In genomic region chr9:6757132-6757987, GRCh38 we compare ENCODE assay signal across 8 cellular contexts. TPM values are rescaled to one million over a fixed set of nuclear protein-coding genes. Genes with fewer than 3 reads are reported as not detected.
DNase-seq lines count a peak whose midpoint lies in the region; ATAC-seq, FAIRE-seq and TF ChIP-seq lines count a peak whose summit lies in the region.

KDM4C (plus strand) TSS chr9:6757973; CDS start chr9:6792989, 35,016 bp downstream.

- peak within 1 kb of the TSS; percentile 100 for H3K4me3 ChIP-seq in neural cell (ENCODE audit: low read length)

- peak; percentile 90 for ATAC-seq in stimulated activated naive CD8-positive, alpha-beta T cell treated with anti-CD3 and anti-CD28 coated beads, Interleukin-15, amount 100 ng/mL, for 72 hours

- no peaks in the 10 kb centered on the region for H3K9me2 ChIP-seq in neural cell (ENCODE audit: insufficient read depth, low read length)

- peak; percentile 61 for TF ChIP-seq EP300 in neural cell (conservative IDR thresholded peaks at IDR 0.05; ENCODE audit: poor library complexity, severe bottlenecking)

- peaks cover 37% of the 10 kb centered on the region for H3K4me1 Mint-ChIP-seq in stimulated activated naive CD8-positive, alpha-beta T cell treated with anti-CD3 and anti-CD28 coated beads, Interleukin-15, amount 100 ng/mL, for 72 hours

- no peaks in the 10 kb centered on the region for H3K27me3 Mint-ChIP-seq in stimulated activated naive CD8-positive, alpha-beta T cell treated with anti-CD3 and anti-CD28 coated beads, Interleukin-15, amount 100 ng/mL, for 72 hours

- H3K4me2 ChIP-seq in neural cell (ENCODE audit: low read length): peak within 1 kb of the TSS; percentile 80

- no peak for TF ChIP-seq CTCF in neural cell (IDR thresholded peaks at IDR 0.05; ENCODE audit: poor library complexity, severe bottlenecking)

- H3K27me3 ChIP-seq in neural cell (ENCODE audit: insufficient read depth, low read depth, low read length): no peaks in the 10 kb centered on the region

- peak; percentile 99 for DNase-seq in ELF-1 (ENCODE audit: low read depth, low spot score)
- DNase-seq in H54 (ENCODE audit: insufficient read length, low spot score): peak; percentile 72
- DNase-seq in LoVo (ENCODE audit: low spot score): peak; percentile 94
- DNase-seq in activated gamma-delta T cell treated with Interleukin-2 at 50 U/mL for 16 hours: peak; percentile 91
- peak; percentile 89 for DNase-seq in fibroblast of the conjunctiva (ENCODE audit: low read depth)
- peak; percentile 90 to 93 for DNase-seq in stimulated activated naive CD8-positive, alpha-beta T cell treated with anti-CD3 and anti-CD28 coated beads, Interleukin-15, amount 100 ng/mL, for 72 hours

- H3K4me3 Mint-ChIP-seq in stimulated activated naive CD8-positive, alpha-beta T cell treated with anti-CD3 and anti-CD28 coated beads, Interleukin-15, amount 100 ng/mL, for 72 hours: peak within 1 kb of the TSS; percentile 91 to 97

- H3K79me2 ChIP-seq in neural cell (replicated peaks; ENCODE audit: insufficient read depth, low read length): no peaks in the 10 kb centered on the region

- no peaks in the 10 kb centered on the region for H4K20me1 ChIP-seq in neural cell (ENCODE audit: insufficient read depth)

- TF ChIP-seq POLR2A in H54 (IDR thresholded peaks at IDR 0.05; ENCODE audit: low read depth, low read length) (peak; percentile 58), Raji (IDR thresholded peaks at IDR 0.05; ENCODE audit: insufficient read depth, low read depth, low read length) (peak; percentile 91)

- TF ChIP-seq RAD21 in neural cell (conservative IDR thresholded peaks at IDR 0.05): peak; percentile 30

- no peaks in the 10 kb centered on the region for H3K36me3 ChIP-seq in neural cell (ENCODE audit: insufficient read depth, low read length)

- peak within 1 kb of the TSS; percentile 70 for H3K27ac ChIP-seq in neural cell (ENCODE audit: low read length)

- H3K9me3 Mint-ChIP-seq in stimulated activated naive CD8-positive, alpha-beta T cell treated with anti-CD3 and anti-CD28 coated beads, Interleukin-15, amount 100 ng/mL, for 72 hours: no peaks in the 10 kb centered on the region

- H3K9ac ChIP-seq in neural cell (ENCODE audit: low read length): peak within 1 kb of the TSS; percentile 77

- no peak for FAIRE-seq in H54 (lab: Jason Lieb, UNC)

- no peaks in the 10 kb centered on the region for H3F3A ChIP-seq in neural cell (ENCODE audit: insufficient read depth, low read length, poor library complexity, severe bottlenecking)

- H3K9me3 ChIP-seq in neural cell (ENCODE audit: low read length): no peaks in the 10 kb centered on the region

- H3K27ac Mint-ChIP-seq in stimulated activated naive CD8-positive, alpha-beta T cell treated with anti-CD3 and anti-CD28 coated beads, Interleukin-15, amount 100 ng/mL, for 72 hours: peak within 1 kb of the TSS; percentile 100

- peak within 1 kb of the TSS; percentile 99 for H2AFZ ChIP-seq in neural cell (ENCODE audit: low read depth, low read length)

TF ChIP-seq in neural cell, 6 proteins besides CTCF, POLR2A, EP300 and RAD21:
- peak; percentile 74 for TF ChIP-seq POLR2AphosphoS5 (IDR thresholded peaks at IDR 0.05)
- no peak for TF ChIP-seq SMC3 (conservative IDR thresholded peaks at IDR 0.05; ENCODE audit: poor library complexity)
- TF ChIP-seq MXI1 (conservative IDR thresholded peaks at IDR 0.05; ENCODE audit: poor library complexity, severe bottlenecking): peak; percentile 96
- TF ChIP-seq, protein P1, sequence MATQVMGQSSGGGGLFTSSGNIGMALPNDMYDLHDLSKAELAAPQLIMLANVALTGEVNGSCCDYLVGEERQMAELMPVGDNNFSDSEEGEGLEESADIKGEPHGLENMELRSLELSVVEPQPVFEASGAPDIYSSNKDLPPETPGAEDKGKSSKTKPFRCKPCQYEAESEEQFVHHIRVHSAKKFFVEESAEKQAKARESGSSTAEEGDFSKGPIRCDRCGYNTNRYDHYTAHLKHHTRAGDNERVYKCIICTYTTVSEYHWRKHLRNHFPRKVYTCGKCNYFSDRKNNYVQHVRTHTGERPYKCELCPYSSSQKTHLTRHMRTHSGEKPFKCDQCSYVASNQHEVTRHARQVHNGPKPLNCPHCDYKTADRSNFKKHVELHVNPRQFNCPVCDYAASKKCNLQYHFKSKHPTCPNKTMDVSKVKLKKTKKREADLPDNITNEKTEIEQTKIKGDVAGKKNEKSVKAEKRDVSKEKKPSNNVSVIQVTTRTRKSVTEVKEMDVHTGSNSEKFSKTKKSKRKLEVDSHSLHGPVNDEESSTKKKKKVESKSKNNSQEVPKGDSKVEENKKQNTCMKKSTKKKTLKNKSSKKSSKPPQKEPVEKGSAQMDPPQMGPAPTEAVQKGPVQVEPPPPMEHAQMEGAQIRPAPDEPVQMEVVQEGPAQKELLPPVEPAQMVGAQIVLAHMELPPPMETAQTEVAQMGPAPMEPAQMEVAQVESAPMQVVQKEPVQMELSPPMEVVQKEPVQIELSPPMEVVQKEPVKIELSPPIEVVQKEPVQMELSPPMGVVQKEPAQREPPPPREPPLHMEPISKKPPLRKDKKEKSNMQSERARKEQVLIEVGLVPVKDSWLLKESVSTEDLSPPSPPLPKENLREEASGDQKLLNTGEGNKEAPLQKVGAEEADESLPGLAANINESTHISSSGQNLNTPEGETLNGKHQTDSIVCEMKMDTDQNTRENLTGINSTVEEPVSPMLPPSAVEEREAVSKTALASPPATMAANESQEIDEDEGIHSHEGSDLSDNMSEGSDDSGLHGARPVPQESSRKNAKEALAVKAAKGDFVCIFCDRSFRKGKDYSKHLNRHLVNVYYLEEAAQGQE (IDR thresholded peaks at IDR 0.05; ENCODE audit: borderline replicate concordance): peak; percentile 21
- TF ChIP-seq EZH2 (IDR thresholded peaks at IDR 0.05; ENCODE audit: borderline replicate concordance, insufficient read depth, low read length, poor library complexity, severe bottlenecking): no peak
- peak; percentile 21 for TF ChIP-seq TAF1 (IDR thresholded peaks at IDR 0.05; ENCODE audit: low read depth)

RNA-seq across cellular contexts. Expression of gene KDM4C, which starts in this region (rescaled TPM):
- polyA plus RNA-seq in neural cell: 20.7 and 21.1 TPM in 2 replicates
- polyA minus RNA-seq in neural cell: 53.3 and 61.5 TPM in 2 replicates

Comparison
In these comparisons a context has a peak if more than half of its experiments do, and no peak if none do; other contexts are left out.
1. Peak in every context shown above with its lines: DNase-seq, ATAC-seq, H3K4me3 ChIP-seq and H3K27ac ChIP-seq.